ENCODE assay signal across 16 cellular contexts in the genomic region with DNA sequence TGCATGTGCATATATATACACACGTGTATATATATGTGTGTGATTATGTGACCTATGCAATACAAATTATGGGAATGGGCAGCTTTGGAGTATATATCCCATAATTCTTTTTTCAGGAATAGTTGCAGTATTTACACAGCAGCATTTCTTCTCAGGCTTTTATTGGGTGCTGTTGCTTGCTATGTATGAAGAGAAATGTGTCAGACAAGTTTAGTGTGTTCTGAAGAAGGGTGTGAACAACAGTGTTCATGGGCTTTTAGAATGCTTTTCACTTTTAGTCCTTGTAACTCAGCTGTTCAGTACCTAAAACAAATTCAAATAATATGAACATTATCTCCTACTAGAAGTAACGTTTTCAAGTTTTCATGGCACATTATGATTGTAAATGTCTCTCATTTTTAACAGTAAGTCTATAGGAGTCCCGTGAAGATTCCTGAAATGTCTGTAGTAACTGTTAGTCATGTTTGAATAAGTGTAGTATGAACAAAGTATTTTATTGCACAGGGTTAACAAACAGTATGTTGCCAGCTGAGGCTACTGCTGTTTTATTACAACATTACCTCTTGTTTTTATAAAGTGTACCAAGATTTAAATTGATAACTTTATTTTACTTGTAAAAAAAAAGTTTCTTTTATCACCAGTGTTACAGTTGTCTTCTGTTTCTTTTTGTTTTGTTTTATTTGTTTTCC.
"Had no signal": no experiment of that assay in that cellular context is flagged by ENCODE, and none has a peak within 500 bp of the region (broad histone marks: within the 10 kb centered on the region; RNA-seq: fewer than 3 reads in every experiment).

No MANE protein-coding gene starts in this region.

- ATAC-seq: left cardiac atrium had no signal

- H3K9me3 Mint-ChIP-seq: activated naive CD4-positive, alpha-beta T cell treated with anti-CD3 and anti-CD28 coated beads, Interleukin-2, amount 50 U/mL, for 24 hours; neural crest cell; stimulated activated naive CD8-positive, alpha-beta T cell treated with anti-CD3 and anti-CD28 coated beads, Interleukin-15, Interleukin-2, amounts not matched to agents 100 ng/mL and 50 ng/mL, for 24 hours had no signal

- H3K4me1 Mint-ChIP-seq: neural crest cell had no signal

- H3K4me1 ChIP-seq: right lobe of liver, spleen had no signal

- H3K9me3 ChIP-seq: esophagus squamous epithelium, right lobe of liver, spleen, thoracic aorta had no signal

- H3K4me3 ChIP-seq: esophagus squamous epithelium, right lobe of liver, spleen, thoracic aorta had no signal

- H3K27me3 ChIP-seq: esophagus squamous epithelium, right lobe of liver, spleen had no signal

- H3K4me3 Mint-ChIP-seq: activated naive CD4-positive, alpha-beta T cell treated with anti-CD3 and anti-CD28 coated beads, Interleukin-2, amount 50 U/mL, for 24 hours; neural crest cell; stimulated activated naive CD8-positive, alpha-beta T cell treated with anti-CD3 and anti-CD28 coated beads, Interleukin-15, Interleukin-2, amounts not matched to agents 100 ng/mL and 50 ng/mL, for 24 hours had no signal

- DNase-seq: activated CD4-positive, CD25-positive, alpha-beta regulatory T cell treated with anti-CD3 and anti-CD28 coated beads, Interleukin-2, amount 50 U/mL, for 72 hours; activated effector memory CD4-positive, alpha-beta T cell treated with anti-CD3 and anti-CD28 coated beads, Interleukin-2, amount 50 U/mL, for 16 hours; caudate nucleus; cortex of kidney; effector CD4-positive, alpha-beta T cell; esophagus squamous epithelium; glutamatergic neuron; hypothalamus; left cardiac atrium; midbrain; right lobe of liver; spleen had no signal

- H3K27ac Mint-ChIP-seq: stimulated activated naive CD8-positive, alpha-beta T cell treated with anti-CD3 and anti-CD28 coated beads, Interleukin-15, Interleukin-2, amounts not matched to agents 100 ng/mL and 50 ng/mL, for 24 hours had no signal

- H3K27me3 Mint-ChIP-seq: activated naive CD4-positive, alpha-beta T cell treated with anti-CD3 and anti-CD28 coated beads, Interleukin-2, amount 50 U/mL, for 24 hours; stimulated activated naive CD8-positive, alpha-beta T cell treated with anti-CD3 and anti-CD28 coated beads, Interleukin-15, Interleukin-2, amounts not matched to agents 100 ng/mL and 50 ng/mL, for 24 hours had no signal
